29 cellular contexts compared by ENCODE assay signal in genomic region chr20:34049389-34049788, GRCh38.
"Had no signal": no experiment of that assay in that cellular context is flagged by ENCODE, and none has a peak within 500 bp of the region (broad histone marks: within the 10 kb centered on the region; RNA-seq: fewer than 3 reads in every experiment).

No MANE protein-coding gene starts in this region.

- H3K4me3 ChIP-seq: adrenal gland, left ventricle myocardium inferior, right lobe of liver, skin epidermis, thoracic aorta, upper lobe of left lung had no signal

- H3K9me3 ChIP-seq: adrenal gland, left ventricle myocardium inferior, right lobe of liver, thoracic aorta, upper lobe of left lung had no signal

- H3K36me3 ChIP-seq: adrenal gland, left ventricle myocardium inferior, right lobe of liver, thoracic aorta, upper lobe of left lung had no signal

- H3K27me3 Mint-ChIP-seq: central memory CD8-positive, alpha-beta T cell; stimulated activated memory B cell treated with anti-CD40 and anti-IgM and Interleukin-4, amounts not matched to agents 10 μg/mL and 1 μg/mL and 100 μg/mL, for 72 hours had no signal

- DNase-seq: activated CD4-positive, alpha-beta T cell treated with anti-CD3 and anti-CD28 coated beads for 4 hours; activated CD4-positive, alpha-beta T cell treated with anti-CD3 and anti-CD28 coated beads, Interleukin-2, amount 50 U/mL, for 48 hours; activated CD4-positive, CD25-positive, alpha-beta regulatory T cell; activated CD8-positive, alpha-beta memory T cell treated with anti-CD3 and anti-CD28 coated beads, Interleukin-2, amount 50 U/mL, for 48 hours; activated effector memory CD4-positive, alpha-beta T cell treated with anti-CD3 and anti-CD28 coated beads, Interleukin-2, amount 50 U/mL, for 16 hours; activated naive CD4-positive, alpha-beta T cell treated with anti-CD3 and anti-CD28 coated beads, Interleukin-2, amount 50 U/mL, for 16 hours; activated T-cell treated with anti-CD3 and anti-CD28 coated beads, Interleukin-2, amount 50 U/mL, for 72 hours; adrenal gland; effector memory CD4-positive, alpha-beta T cell; glutamatergic neuron; hippocampal formation; left ventricle myocardium inferior; nephron progenitor cell; occipital lobe; right lobe of liver; stimulated activated CD4-positive, alpha-beta T cell treated with anti-CD3 and anti-CD28 coated beads, Interleukin-1b, Interleukin-23, amount 100 ng/mL, for 48 hours; T-helper 1 cell; T-helper 9 cell; upper lobe of left lung had no signal

- ATAC-seq: activated T-cell treated with anti-CD3 and anti-CD28 coated beads, Interleukin-2, amount 50 U/mL, for 72 hours; esophagus mucosa; right lobe of liver; stimulated activated memory B cell treated with anti-CD40 and anti-IgM and Interleukin-4, amounts not matched to agents 10 μg/mL and 1 μg/mL and 100 μg/mL, for 72 hours had no signal

- FAIRE-seq: astrocyte, colon, endothelial cell of umbilical vein, frontal cortex had no signal

- H3K9me3 Mint-ChIP-seq: activated T-cell treated with anti-CD3 and anti-CD28 coated beads, Interleukin-2, amount 50 U/mL, for 72 hours; central memory CD8-positive, alpha-beta T cell; mesothelial cell of epicardium; nephron progenitor cell; stimulated activated memory B cell treated with anti-CD40 and anti-IgM and Interleukin-4, amounts not matched to agents 10 μg/mL and 1 μg/mL and 100 μg/mL, for 72 hours had no signal

- H3K27ac ChIP-seq: adrenal gland, left ventricle myocardium inferior, right lobe of liver, skin epidermis, thoracic aorta, upper lobe of left lung had no signal

- H3K27ac Mint-ChIP-seq: activated T-cell treated with anti-CD3 and anti-CD28 coated beads, Interleukin-2, amount 50 U/mL, for 72 hours; mesothelial cell of epicardium; stimulated activated memory B cell treated with anti-CD40 and anti-IgM and Interleukin-4, amounts not matched to agents 10 μg/mL and 1 μg/mL and 100 μg/mL, for 72 hours had no signal

- H3K4me3 Mint-ChIP-seq: activated T-cell treated with anti-CD3 and anti-CD28 coated beads, Interleukin-2, amount 50 U/mL, for 72 hours; central memory CD8-positive, alpha-beta T cell; mesothelial cell of epicardium; nephron progenitor cell; stimulated activated memory B cell treated with anti-CD40 and anti-IgM and Interleukin-4, amounts not matched to agents 10 μg/mL and 1 μg/mL and 100 μg/mL, for 72 hours had no signal

- H3K27me3 ChIP-seq: adrenal gland, right lobe of liver, upper lobe of left lung had no signal
